In the genomic region with DNA sequence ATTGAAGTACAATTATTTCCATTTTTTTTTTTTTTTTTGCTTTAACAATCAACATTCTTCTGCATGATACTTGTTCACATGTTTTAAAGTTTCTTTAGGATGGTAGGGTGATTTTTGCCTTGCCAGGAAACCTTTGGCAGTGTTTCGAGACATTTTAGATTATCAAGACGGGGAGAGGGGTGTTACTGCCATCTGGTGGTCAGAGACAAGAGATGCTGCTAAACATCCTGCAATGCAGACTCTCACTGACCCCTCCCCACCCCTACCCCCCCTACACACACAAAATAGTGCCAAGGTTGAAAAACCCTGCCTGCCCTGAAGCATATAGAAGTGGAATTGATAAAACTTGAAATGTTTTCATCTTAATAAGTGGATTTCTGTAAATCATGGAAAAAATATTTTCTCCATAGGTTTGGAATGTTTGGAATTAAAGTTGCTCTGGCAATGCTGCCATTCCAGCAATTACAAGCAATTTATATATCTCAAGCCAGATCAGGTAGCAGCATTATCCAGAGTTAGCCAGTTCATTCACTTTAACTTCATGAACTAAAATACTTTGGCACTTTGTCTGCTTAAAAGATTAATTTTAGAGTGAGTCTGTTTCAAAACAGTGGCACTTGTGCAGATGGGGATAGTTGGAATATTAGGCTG, we compare ENCODE assay signal across 8 cellular contexts.
A peak's percentile ranks its signal among the peaks of the same experiment; 100 is the strongest.
DNase-seq lines count a peak whose midpoint lies in the region; ATAC-seq, FAIRE-seq and TF ChIP-seq lines count a peak whose summit lies in the region.

No MANE protein-coding gene starts in this region.

- H4K20me1 ChIP-seq in DND-41 (ENCODE audit: insufficient read depth, low read length): no peaks in the 10 kb centered on the region
- H4K20me1 ChIP-seq in K562 (replicated peaks; ENCODE audit: control insufficient read depth, insufficient read depth, low read length): no peaks in the 10 kb centered on the region

- ATAC-seq in DND-41 (ENCODE audit: insufficient read depth, low read depth) (peak; percentile 60; the same call in 1 of the 3 replicates), GM21515 (IDR thresholded peaks at IDR 0.05; ENCODE audit: unreplicated experiment) (peak; percentile 89), K562 (peak; percentile 96), HG03097 (IDR thresholded peaks at IDR 0.05; ENCODE audit: low FRiP score, unreplicated experiment) (no peak)

- H3K27me3 ChIP-seq in DND-41 (ENCODE audit: insufficient read depth, low read length, poor library complexity) (no peaks in the 10 kb centered on the region), SJSA1 (replicated peaks) (no peaks in the 10 kb centered on the region), K562 (ENCODE audit: control insufficient read depth in 2 of 2, insufficient read depth in 2 of 2, low read length in 2 of 2) (no peaks in the 10 kb centered on the region), iPS DF 6.9 (ENCODE audit: control insufficient read depth, insufficient read depth, low read length) (no peaks in the 10 kb centered on the region)

- H3K9me1 ChIP-seq in K562 (ENCODE audit: control insufficient read depth, insufficient read depth, low read length): no peaks in the 10 kb centered on the region

- CTCF ChIA-PET in K562 (lab: Yijun Ruan, JAX; ENCODE audit: low intra/inter-chr PET ratio): interaction anchor here (0.6 to 3.6 kb wide), 4 partner anchors 34 to 79 kb away, joined by 3 to 34 read pairs (median 4); no protein-coding TSS in a partner anchor

- TF ChIP-seq RAD21 in K562 (CRISPR knock-in tag; conservative IDR thresholded peaks at IDR 0.05 in 1 of 2, IDR thresholded peaks at IDR 0.05 in 1 of 2): peak; percentile 62 to 65

- H3K4me2 ChIP-seq in DND-41 (ENCODE audit: insufficient read depth, low read length): no peak overlapping the region
- H3K4me2 ChIP-seq in K562 (ENCODE audit: insufficient read depth, low read length): no peak overlapping the region

- no peak overlapping the region for H2AFZ ChIP-seq in DND-41 (ENCODE audit: low read depth, low read length)
- H2AFZ ChIP-seq in K562 (ENCODE audit: low read depth, low read length): no peak overlapping the region

- H3K27ac ChIP-seq in DND-41 (ENCODE audit: low read length) (no peak overlapping the region), SJSA1 (no peak overlapping the region), K562 (ENCODE audit: extremely low read depth, low read depth, low read length) (no peak overlapping the region), iPS DF 6.9 (ENCODE audit: low read length) (no peak overlapping the region)

- no TSS peak for BruUV-seq in K562 (replicated peaks; lab: Mats Ljungman, UMichigan)

- in situ Hi-C loops in K562 (cut with MboI): no loop called here

- no peak for TF ChIP-seq EP300 in K562 (IDR thresholded peaks at IDR 0.05; ENCODE audit: low read length)

- H3K9ac ChIP-seq in DND-41 (ENCODE audit: low read depth, low read length): no peak overlapping the region
- no peak overlapping the region for H3K9ac ChIP-seq in K562 (ENCODE audit: insufficient read depth in 1 of 2, low read depth in 2 of 2, low read length in 2 of 2)

- TF ChIP-seq CTCF in DND-41 (IDR thresholded peaks at IDR 0.05; ENCODE audit: borderline replicate concordance, extremely low read depth, low read length, poor library complexity, severe bottlenecking) (peak; percentile 77), K562 (IDR thresholded peaks at IDR 0.05 in 2 of 3, conservative IDR thresholded peaks at IDR 0.05 in 1 of 3; ENCODE audit: insufficient read depth in 2 of 3, low read depth in 1 of 3, low read length in 3 of 3) (peak; percentile 70 to 82 (median 71))

- H3K4me3 ChIP-seq in DND-41 (ENCODE audit: low read depth in 1 of 2, low read length in 2 of 2) (no peak overlapping the region), SJSA1 (no peak overlapping the region), K562 (no peak overlapping the region), iPS DF 6.9 (ENCODE audit: low read length) (no peak overlapping the region)

- H3K79me2 ChIP-seq in DND-41 (ENCODE audit: insufficient read depth, low read length): no peaks in the 10 kb centered on the region
- peaks cover 39% of the 10 kb centered on the region for H3K79me2 ChIP-seq in K562 (ENCODE audit: control insufficient read depth, insufficient read depth, low read length)

- WGBS in K562 (ENCODE audit: insufficient coverage, low coverage, missing lambda C conversion rate): 6% methylated on average over 2 of the region's 2 CpGs
- no CpG with 5 or more reads among the region's 2 CpGs for WGBS in iPS DF 6.9 (ENCODE audit: insufficient coverage, insufficient read length)

- H3K9me3 ChIP-seq in DND-41 (ENCODE audit: insufficient read depth, low read length, severe bottlenecking): no peaks in the 10 kb centered on the region
- H3K9me3 ChIP-seq in SJSA1 (replicated peaks): no peaks in the 10 kb centered on the region
- no peaks in the 10 kb centered on the region for H3K9me3 ChIP-seq in K562 (replicated peaks; ENCODE audit: control insufficient read depth, insufficient read depth, low read depth, low read length)
- no peaks in the 10 kb centered on the region for H3K9me3 ChIP-seq in iPS DF 6.9 (ENCODE audit: control insufficient read depth, insufficient read depth, low read length)

- intact Hi-C loops in K562 (cut with micrococcal nuclease): loop anchor here (1.0 kb wide), 3 partner anchors 34 to 75 kb away; a partner anchor contains a TSS

- H3K4me1 ChIP-seq in DND-41 (ENCODE audit: insufficient read depth, low read length) (no peaks in the 10 kb centered on the region), SJSA1 (replicated peaks) (no peaks in the 10 kb centered on the region), K562 (replicated peaks in 1 of 2; ENCODE audit: control insufficient read depth in 2 of 2, insufficient read depth in 2 of 2, low read length in 2 of 2) (no peaks in the 10 kb centered on the region), iPS DF 6.9 (ENCODE audit: control insufficient read depth, insufficient read depth, low read length) (no peaks in the 10 kb centered on the region)

- FAIRE-seq in K562 (lab: Jason Lieb, UNC): peak; percentile 85

- POLR2A ChIA-PET in K562 (lab: Yijun Ruan, JAX): no interaction called here

- peak; percentile 49 for DNase-seq in DND-41
- DNase-seq in LoVo (ENCODE audit: low spot score): peak; percentile 58
- DNase-seq in SJSA1 (ENCODE audit: low read depth in 1 of 2, low spot score in 2 of 2): peak; percentile 16 to 47
- peak; percentile 71 to 80 (median 76) for DNase-seq in K562 (ENCODE audit: extremely low read depth in 1 of 4, low spot score in 3 of 4)
- DNase-seq in iPS DF 6.9 (ENCODE audit: low read depth, low spot score): peak; percentile 33
- DNase-seq in stimulated activated CD4-positive, alpha-beta T cell treated with anti-CD3 and anti-CD28 coated beads, Interleukin-15, amount 100 ng/mL, for 24 hours: peak; percentile 44

- H3K36me3 ChIP-seq in DND-41 (ENCODE audit: insufficient read depth, low read length) (0 out of 2 replicates have a peak, but pooled peaks cover 7% of the 10 kb centered on the region), SJSA1 (no peaks in the 10 kb centered on the region), K562 (ENCODE audit: control insufficient read depth, insufficient read depth, low read length) (peaks cover 35% of the 10 kb centered on the region), iPS DF 6.9 (ENCODE audit: control insufficient read depth, insufficient read depth, low read length) (no peaks in the 10 kb centered on the region; the same call in 1 of the 2 replicates)

- TF ChIP-seq POLR2A in K562 (conservative IDR thresholded peaks at IDR 0.05): no peak

TF ChIP-seq in K562, 482 proteins besides CTCF, POLR2A, EP300 and RAD21 (continues in another document):
- TF ChIP-seq, protein P1, sequence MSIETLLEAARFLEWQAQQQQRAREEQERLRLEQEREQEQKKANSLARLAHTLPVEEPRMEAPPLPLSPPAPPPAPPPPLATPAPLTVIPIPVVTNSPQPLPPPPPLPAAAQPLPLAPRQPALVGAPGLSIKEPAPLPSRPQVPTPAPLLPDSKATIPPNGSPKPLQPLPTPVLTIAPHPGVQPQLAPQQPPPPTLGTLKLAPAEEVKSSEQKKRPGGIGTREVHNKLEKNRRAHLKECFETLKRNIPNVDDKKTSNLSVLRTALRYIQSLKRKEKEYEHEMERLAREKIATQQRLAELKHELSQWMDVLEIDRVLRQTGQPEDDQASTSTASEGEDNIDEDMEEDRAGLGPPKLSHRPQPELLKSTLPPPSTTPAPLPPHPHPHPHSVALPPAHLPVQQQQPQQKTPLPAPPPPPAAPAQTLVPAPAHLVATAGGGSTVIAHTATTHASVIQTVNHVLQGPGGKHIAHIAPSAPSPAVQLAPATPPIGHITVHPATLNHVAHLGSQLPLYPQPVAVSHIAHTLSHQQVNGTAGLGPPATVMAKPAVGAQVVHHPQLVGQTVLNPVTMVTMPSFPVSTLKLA (conservative IDR thresholded peaks at IDR 0.05): no peak
- TF ChIP-seq, protein P2, sequence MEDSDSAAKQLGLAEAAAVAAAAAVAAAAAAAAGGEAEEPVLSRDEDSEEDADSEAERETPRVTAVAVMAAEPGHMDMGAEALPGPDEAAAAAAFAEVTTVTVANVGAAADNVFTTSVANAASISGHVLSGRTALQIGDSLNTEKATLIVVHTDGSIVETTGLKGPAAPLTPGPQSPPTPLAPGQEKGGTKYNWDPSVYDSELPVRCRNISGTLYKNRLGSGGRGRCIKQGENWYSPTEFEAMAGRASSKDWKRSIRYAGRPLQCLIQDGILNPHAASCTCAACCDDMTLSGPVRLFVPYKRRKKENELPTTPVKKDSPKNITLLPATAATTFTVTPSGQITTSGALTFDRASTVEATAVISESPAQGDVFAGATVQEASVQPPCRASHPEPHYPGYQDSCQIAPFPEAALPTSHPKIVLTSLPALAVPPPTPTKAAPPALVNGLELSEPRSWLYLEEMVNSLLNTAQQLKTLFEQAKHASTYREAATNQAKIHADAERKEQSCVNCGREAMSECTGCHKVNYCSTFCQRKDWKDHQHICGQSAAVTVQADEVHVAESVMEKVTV (CRISPR knock-in tag; IDR thresholded peaks at IDR 0.05): 0 out of 2 replicates have a peak, but pooled peaks have one; percentile 32
- TF ChIP-seq, protein P3, sequence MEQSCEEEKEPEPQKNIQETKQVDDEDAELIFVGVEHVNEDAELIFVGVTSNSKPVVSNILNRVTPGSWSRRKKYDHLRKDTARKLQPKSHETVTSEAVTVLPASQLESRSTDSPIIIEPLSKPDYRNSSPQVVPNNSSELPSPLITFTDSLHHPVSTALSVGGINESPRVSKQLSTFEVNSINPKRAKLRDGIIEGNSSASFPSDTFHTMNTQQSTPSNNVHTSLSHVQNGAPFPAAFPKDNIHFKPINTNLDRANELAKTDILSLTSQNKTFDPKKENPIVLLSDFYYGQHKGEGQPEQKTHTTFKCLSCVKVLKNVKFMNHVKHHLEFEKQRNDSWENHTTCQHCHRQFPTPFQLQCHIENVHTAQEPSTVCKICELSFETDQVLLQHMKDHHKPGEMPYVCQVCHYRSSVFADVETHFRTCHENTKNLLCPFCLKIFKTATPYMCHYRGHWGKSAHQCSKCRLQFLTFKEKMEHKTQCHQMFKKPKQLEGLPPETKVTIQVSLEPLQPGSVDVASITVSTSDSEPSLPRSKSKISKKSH (CRISPR knock-in tag; IDR thresholded peaks at IDR 0.05): no peak
- TF ChIP-seq RCOR1 (IDR thresholded peaks at IDR 0.05; ENCODE audit: borderline replicate concordance in 1 of 2, low read depth in 2 of 2, low read length in 2 of 2): peak in 1 of 2 experiments; percentile 65; a peak in 1 of 4 replicates
- TF ChIP-seq, protein P4, sequence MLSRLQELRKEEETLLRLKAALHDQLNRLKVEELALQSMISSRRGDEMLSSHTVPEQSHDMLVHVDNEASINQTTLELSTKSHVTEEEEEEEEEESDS (CRISPR knock-in tag; IDR thresholded peaks at IDR 0.05): no peak
